Comparison of ENCODE assay signal across 22 cellular contexts in genomic region chr20:10337291-10337690, GRCh38.
DNase-seq lines count a peak whose midpoint lies in the region; ATAC-seq and TF ChIP-seq lines count a peak whose summit lies in the region.
"Had no signal": no experiment of that assay in that cellular context is flagged by ENCODE, and none has a peak within 500 bp of the region (broad histone marks: within the 10 kb centered on the region; RNA-seq: fewer than 3 reads in every experiment).

No MANE protein-coding gene starts in this region.

- no peak overlapping the region for H3K9ac ChIP-seq in adipocyte (ENCODE audit: low read length)
- H3K9ac ChIP-seq: SK-N-SH had no signal

- no peaks in the 10 kb centered on the region for H3K27me3 ChIP-seq in adipocyte (replicated peaks; ENCODE audit: control insufficient read depth, insufficient read depth, low read length)
- H3K27me3 ChIP-seq: BE2C, Peyer's patch had no signal

- H3K4me3 ChIP-seq in adipocyte (ENCODE audit: low read length) (no peak overlapping the region), fibroblast of villous mesenchyme (ENCODE audit: low read depth, low read length) (no peak overlapping the region)
- H3K4me3 ChIP-seq: Peyer's patch, suprapubic skin had no signal

- no peak for ATAC-seq in HG03135 (IDR thresholded peaks at IDR 0.05; ENCODE audit: unreplicated experiment)
- ATAC-seq in stimulated activated naive CD8-positive, alpha-beta T cell treated with anti-CD3 and anti-CD28 coated beads, Interleukin-15, Interleukin-2, amounts not matched to agents 100 U/mL and 50 U/mL, for 24 hours, result no peak
- ATAC-seq: natural killer cell treated with Interleukin-12 subunit alpha and Interleukin-12 subunit beta and Interleukin-15 and Interleukin-18, amount 100 ng/mL, for 72 hours had no signal

- no peaks in the 10 kb centered on the region for H3K9me3 ChIP-seq in adipocyte (ENCODE audit: control insufficient read depth, low read length)
- H3K9me3 ChIP-seq: BE2C, SK-N-SH, suprapubic skin had no signal

- no peak for TF ChIP-seq CTCF in fibroblast of villous mesenchyme (IDR thresholded peaks at IDR 0.05; ENCODE audit: insufficient read depth, low read depth, low read length)

- DNase-seq in HCEC 1CT (peak; percentile 54), MV-4-11 (lab: John Stamatoyannopoulos, UW) (peak; percentile 65), adipocyte (ENCODE audit: low read depth) (peak; percentile 61), fibroblast of villous mesenchyme (ENCODE audit: low read depth) (peak; percentile 58), cerebellar nuclear complex (lab: John Stamatoyannopoulos, UW) (no peak)
- no peak for DNase-seq in stimulated activated naive CD8-positive, alpha-beta T cell treated with anti-CD3 and anti-CD28 coated beads, Interleukin-15, Interleukin-2, amounts not matched to agents 100 U/mL and 50 U/mL, for 24 hours
- DNase-seq: activated gamma-delta T cell treated with Interleukin-2 at 50 U/mL for 16 hours, anterior cingulate cortex, BE2C, endodermal cell, foreskin melanocyte, HFFc6, Kasumi-1, kidney glomerular epithelial cell, mesendoderm, NCI-H1436 treated with DMSO at 0.1 percent for 48 hours, Peyer's patch, SK-N-SH, T1000 had no signal

- peaks cover 17% of the 10 kb centered on the region for H3K4me1 ChIP-seq in adipocyte (ENCODE audit: control insufficient read depth, insufficient read depth, low read length)
- H3K4me1 ChIP-seq: BE2C, Peyer's patch, suprapubic skin had no signal

- no peaks in the 10 kb centered on the region for H3K36me3 ChIP-seq in adipocyte (ENCODE audit: control insufficient read depth, insufficient read depth, low read length, severe bottlenecking)
- H3K36me3 ChIP-seq: BE2C, Peyer's patch, suprapubic skin had no signal

Comparison
In these comparisons a context has a peak if more than half of its experiments do, and no peak if none do; other contexts are left out.
1. DNase-seq: peak in HCEC 1CT (single experiment), MV-4-11 (single experiment), adipocyte (single experiment) and fibroblast of villous mesenchyme (single experiment); none in cerebellar nuclear complex (0 of 2) and stimulated activated naive CD8-positive, alpha-beta T cell treated with anti-CD3 and anti-CD28 coated beads, Interleukin-15, Interleukin-2, amounts not matched to agents 100 U/mL and 50 U/mL, for 24 hours (single experiment).